15 cellular contexts compared by ENCODE assay signal in genomic region chr2:64201086-64201627, GRCh38. TPM values are rescaled to one million over a fixed set of nuclear protein-coding genes. Genes with fewer than 3 reads are reported as not detected.
DNase-seq lines count a peak whose midpoint lies in the region; ATAC-seq and TF ChIP-seq lines count a peak whose summit lies in the region.
"Had no signal": no experiment of that assay in that cellular context is flagged by ENCODE, and none has a peak within 500 bp of the region (broad histone marks: within the 10 kb centered on the region; RNA-seq: fewer than 3 reads in every experiment).

No MANE protein-coding gene starts in this region.

- H3K36me3 Mint-ChIP-seq in CD4-positive, alpha-beta memory T cell = peaks cover 0 to 3% of the 10 kb centered on the region in 2 donors

- H3K4me3 Mint-ChIP-seq in CD4-positive, alpha-beta memory T cell = peak overlapping the region in 7 of 8 donors; percentile 20 to 63 (median 52)
- H3K4me3 Mint-ChIP-seq: activated CD4-positive, alpha-beta memory T cell treated with anti-CD3 and anti-CD28 coated beads, Interleukin-2, amount 10 ng/mL, durations not matched to agents 7 days and 5 days had no signal

- 75 to 91% (median 82%) methylated on average over 2 of the region's 2 CpGs for WGBS in stomach, 5 donors

- H3K9me3 Mint-ChIP-seq in CD4-positive, alpha-beta memory T cell = peaks cover 0 to 3% (median 0%) of the 10 kb centered on the region in 8 donors

- no peak for TF ChIP-seq EP300 in stomach (IDR thresholded peaks at IDR 0.05)

- H3K9me3 ChIP-seq in CD4-positive, alpha-beta memory T cell (ENCODE audit: control insufficient read depth in 1 of 2, low read length in 2 of 2) = no peaks in the 10 kb centered on the region
- H3K9me3 ChIP-seq in effector memory CD4-positive, alpha-beta T cell (ENCODE audit: control insufficient read depth, low read length) = no peaks in the 10 kb centered on the region
- no peaks in the 10 kb centered on the region for H3K9me3 ChIP-seq in stomach
- H3K9me3 ChIP-seq: mucosa of descending colon had no signal

- H3K4me3 ChIP-seq in CD4-positive, alpha-beta memory T cell (ENCODE audit: low read length in 2 of 2) = no peak overlapping the region
- no peak overlapping the region for H3K4me3 ChIP-seq in effector memory CD4-positive, alpha-beta T cell (ENCODE audit: insufficient read depth, low read depth, low read length, poor library complexity, severe bottlenecking)
- no peak overlapping the region for H3K4me3 ChIP-seq in stomach
- H3K4me3 ChIP-seq: mucosa of descending colon had no signal

- TF ChIP-seq CTCF in omental fat pad (IDR thresholded peaks at IDR 0.05) = no peak
- no peak for TF ChIP-seq CTCF in stomach (IDR thresholded peaks at IDR 0.05)

- no peak for DNase-seq in CD4-positive, alpha-beta memory T cell
- peak; percentile 15 for DNase-seq in HT-29 (ENCODE audit: low spot score)
- no peak for DNase-seq in effector memory CD4-positive, alpha-beta T cell
- no peak for DNase-seq in omental fat pad (ENCODE audit: low spot score)
- DNase-seq in epidermal melanocyte (ENCODE audit: insufficient read length, low spot score) = no peak
- no peak for DNase-seq in H4 (ENCODE audit: low spot score)
- no peak for DNase-seq in stomach
- no peak for DNase-seq in effector CD8-positive, alpha-beta T cell (lab: John Stamatoyannopoulos, UW)
- DNase-seq: activated CD4-positive, alpha-beta memory T cell treated with anti-CD3 and anti-CD28 coated beads, Interleukin-2, amount 10 ng/mL, durations not matched to agents 7 days and 5 days; activated effector memory CD4-positive, alpha-beta T cell treated with anti-CD3 and anti-CD28 coated beads, Interleukin-2, amount 50 U/mL, for 16 hours; glutamatergic neuron; mucosa of descending colon; NCI-H2081 treated with DMSO at 0.1 percent for 48 hours; NK-92 treated with Interleukin-12 subunit alpha and Interleukin-12 subunit beta, amount 100 ng/mL, for 24 hours; stimulated activated CD4-positive, alpha-beta T cell treated with anti-CD3 and anti-CD28 coated beads, Interleukin-12 subunit alpha, Interleukin-12 subunit beta, amount 100 ng/mL, for 4 hours had no signal

- H3K27me3 ChIP-seq in CD4-positive, alpha-beta memory T cell (ENCODE audit: insufficient read depth, low read length) = no peaks in the 10 kb centered on the region
- no peaks in the 10 kb centered on the region for H3K27me3 ChIP-seq in effector memory CD4-positive, alpha-beta T cell (replicated peaks; ENCODE audit: control insufficient read depth, insufficient read depth, low read length, poor library complexity, severe bottlenecking)
- no peaks in the 10 kb centered on the region for H3K27me3 ChIP-seq in stomach

- TF ChIP-seq POLR2A in stomach (IDR thresholded peaks at IDR 0.05) = no peak

- H3K27me3 Mint-ChIP-seq in CD4-positive, alpha-beta memory T cell = no peaks in the 10 kb centered on the region
- H3K27me3 Mint-ChIP-seq: activated CD4-positive, alpha-beta memory T cell treated with anti-CD3 and anti-CD28 coated beads, Interleukin-2, amount 10 ng/mL, durations not matched to agents 7 days and 5 days had no signal

- H3K27ac Mint-ChIP-seq in CD4-positive, alpha-beta memory T cell = peak overlapping the region; percentile 14 to 99 (median 79)
- H3K27ac Mint-ChIP-seq: activated CD4-positive, alpha-beta memory T cell treated with anti-CD3 and anti-CD28 coated beads, Interleukin-2, amount 10 ng/mL, durations not matched to agents 7 days and 5 days had no signal

- intact Hi-C loops in CD4-positive, alpha-beta memory T cell (cut with micrococcal nuclease) = no loop called here
- intact Hi-C loops in stomach (cut with DNase I; ENCODE audit: low total_unique reads) = no loop called here

- no peak overlapping the region for H3K27ac ChIP-seq in CD4-positive, alpha-beta memory T cell (ENCODE audit: low read depth, low read length)
- peak overlapping the region; percentile 3 for H3K27ac ChIP-seq in effector memory CD4-positive, alpha-beta T cell (ENCODE audit: insufficient read depth, low read length, poor library complexity, severe bottlenecking)
- peak overlapping the region in 1 of 5 donors; percentile 15 for H3K27ac ChIP-seq in stomach

- H3K36me3 ChIP-seq in CD4-positive, alpha-beta memory T cell (ENCODE audit: insufficient read depth, low read length) = no peaks in the 10 kb centered on the region
- H3K36me3 ChIP-seq in effector memory CD4-positive, alpha-beta T cell (ENCODE audit: control insufficient read depth, insufficient read depth, low read length) = no peaks in the 10 kb centered on the region
- H3K36me3 ChIP-seq in stomach = no peaks in the 10 kb centered on the region

- peaks cover 48 to 65% (median 57%) of the 10 kb centered on the region in 4 donors for H3K4me1 Mint-ChIP-seq in CD4-positive, alpha-beta memory T cell

- H3K4me1 ChIP-seq in CD4-positive, alpha-beta memory T cell (ENCODE audit: insufficient read depth, low read length) = peaks cover 67% of the 10 kb centered on the region
- peaks cover 38% of the 10 kb centered on the region for H3K4me1 ChIP-seq in effector memory CD4-positive, alpha-beta T cell (ENCODE audit: control insufficient read depth, insufficient read depth, low read length, poor library complexity, severe bottlenecking)
- H3K4me1 ChIP-seq in stomach = peaks cover 12 to 42% (median 25%) of the 10 kb centered on the region in 4 donors

- ATAC-seq in omental fat pad (ENCODE audit: low FRiP score) = peak; percentile 42
- ATAC-seq: mucosa of descending colon had no signal

- POLR2A ChIA-PET in CD4-positive, alpha-beta memory T cell (lab: Charles Lee; ENCODE audit: partially characterized antibody) = interaction anchor here (0.8 to 2.1 kb wide), 4 partner anchors 13 to 126 kb away, joined by 3 to 8 read pairs (median 6); no protein-coding TSS in a partner anchor

- CTCF ChIA-PET in CD4-positive, alpha-beta memory T cell (lab: Charles Lee; ENCODE audit: partially characterized antibody) = interaction anchor here (0.8 to 3.6 kb wide), 2 partner anchors 8 to 126 kb away, joined by 3 to 21 read pairs; no protein-coding TSS in a partner anchor

RNA-seq across cellular contexts. Expression of gene PELI1, which starts 56.9 kb away (rescaled TPM):
- 10 to 100 TPM; 36.7 to 40.5 TPM for total RNA-seq in CD4-positive, alpha-beta memory T cell
- 10 to 100 TPM; 11.3 to 15.4 TPM for polyA plus RNA-seq in CD4-positive, alpha-beta memory T cell
- total RNA-seq in HT-29 (2014; rRNA removed; shearing (Covaris generic)) = 122 and 123 TPM in 2 replicates
- total RNA-seq in omental fat pad = 10 to 100 TPM; 21.7 to 56.7 (median 34.3) TPM
- 5.5 and 5.7 TPM in 2 replicates for total RNA-seq in H4 (2014; rRNA removed; shearing (Covaris generic))
- 100 to 1,000 TPM in 1 of 5 donors, 10 to 100 TPM in 3, 1 to 10 TPM in 1; 7.6 to 165 (median 60.8) TPM for total RNA-seq in stomach
- 10 to 100 TPM in 2 of 3 donors, 1 to 10 TPM in 1; 6.9 to 17.4 (median 11.8) TPM for polyA plus RNA-seq in stomach
